In genomic region chr2:237341872-237342271, GRCh38 we compare ENCODE assay signal across 18 cellular contexts.
DNase-seq lines count a peak whose midpoint lies in the region; ATAC-seq and TF ChIP-seq lines count a peak whose summit lies in the region.
"Had no signal": no experiment of that assay in that cellular context is flagged by ENCODE, and none has a peak within 500 bp of the region (broad histone marks: within the 10 kb centered on the region; RNA-seq: fewer than 3 reads in every experiment).

No MANE protein-coding gene starts in this region.

- H3K4me1 ChIP-seq in body of pancreas (no peaks in the 10 kb centered on the region), left lung (no peaks in the 10 kb centered on the region), stomach (peaks cover 0 to 17% (median 0%) of the 10 kb centered on the region in 4 donors)

- intact Hi-C loops in body of pancreas (cut with DNase I): no loop called here
- intact Hi-C loops in left lung (cut with DNase I): no loop called here
- intact Hi-C loops in stomach (cut with DNase I; ENCODE audit: low total_unique reads): no loop called here

- TF ChIP-seq POLR2A in body of pancreas (IDR thresholded peaks at IDR 0.05) (no peak), stomach (IDR thresholded peaks at IDR 0.05) (no peak)

- 16 to 26% methylated on average over 4 of the region's 4 CpGs for WGBS in body of pancreas, 2 donors
- 36 to 55% (median 49%) methylated on average over 4 of the region's 4 CpGs for WGBS in stomach, 5 donors

- TF ChIP-seq EP300 in stomach (IDR thresholded peaks at IDR 0.05): no peak

- TF ChIP-seq CTCF in body of pancreas (IDR thresholded peaks at IDR 0.05): no peak
- no peak for TF ChIP-seq CTCF in left lung (IDR thresholded peaks at IDR 0.05)
- TF ChIP-seq CTCF in stomach (IDR thresholded peaks at IDR 0.05): no peak

- H3K36me3 ChIP-seq in body of pancreas (replicated peaks in 1 of 2; ENCODE audit: insufficient read depth in 1 of 2, low read depth in 2 of 2) (no peaks in the 10 kb centered on the region), left lung (peaks cover 0 to 5% of the 10 kb centered on the region in 2 donors), stomach (peaks cover 8 to 75% (median 53%) of the 10 kb centered on the region in 4 donors)

- H3K4me3 ChIP-seq in body of pancreas: no peak overlapping the region
- no peak overlapping the region for H3K4me3 ChIP-seq in left lung
- no peak overlapping the region for H3K4me3 ChIP-seq in stomach
- H3K4me3 ChIP-seq: heart right ventricle had no signal

- ATAC-seq in body of pancreas: peak; percentile 50
- peak; percentile 58 for ATAC-seq in left lung

- peak; percentile 24 for DNase-seq in NCI-H748 (lab: John Stamatoyannopoulos, UW; ENCODE audit: unreplicated experiment)
- DNase-seq in NCI-H748 treated with DMSO at 0.1 percent for 48 hours (lab: John Stamatoyannopoulos, UW): no peak
- DNase-seq in body of pancreas: peak in 1 of 4 donors; percentile 36
- no peak for DNase-seq in left lung
- no peak for DNase-seq in stomach
- no peak for DNase-seq in NCI-H187 treated with DMSO at 0.1 percent for 48 hours (lab: John Stamatoyannopoulos, UW)
- no peak for DNase-seq in T-helper 9 cell
- DNase-seq in NCI-H82 (lab: John Stamatoyannopoulos, UW): no peak
- DNase-seq: activated CD8-positive, alpha-beta memory T cell treated with anti-CD3 and anti-CD28 coated beads, Interleukin-2, amount 50 U/mL, for 4 hours; activated naive CD4-positive, alpha-beta T cell treated with anti-CD3 and anti-CD28 coated beads, Interleukin-2, amount 50 U/mL, for 16 hours; COR-L47; GDM1; heart right ventricle; MV-4-11; naive B cell; NCI-H526 treated with DMSO at 0.1 percent for 48 hours; RPMI8226; stimulated activated naive CD4-positive, alpha-beta T cell had no signal

- H3K27me3 ChIP-seq in body of pancreas (no peaks in the 10 kb centered on the region), left lung (no peaks in the 10 kb centered on the region), stomach (peaks cover 0 to 3% (median 0%) of the 10 kb centered on the region in 3 donors)
- H3K27me3 ChIP-seq: heart right ventricle had no signal

- H3K27ac ChIP-seq in body of pancreas (no peak overlapping the region), left lung (no peak overlapping the region), stomach (peak overlapping the region in 3 of 5 donors; percentile 4 to 59 (median 19))

- H3K9me3 ChIP-seq in body of pancreas (no peaks in the 10 kb centered on the region), left lung (no peaks in the 10 kb centered on the region), stomach (no peaks in the 10 kb centered on the region)
- H3K9me3 ChIP-seq: heart right ventricle had no signal

Comparison
In these comparisons a context has a peak if more than half of its experiments do, and no peak if none do; other contexts are left out.
1. H3K27ac ChIP-seq: peak in stomach (3 of 5); none in body of pancreas (0 of 4) and left lung (0 of 2).